In genomic region chr10:48737866-48738265, GRCh38 we compare ENCODE assay signal across 20 cellular contexts. TPM values are rescaled to one million over a fixed set of nuclear protein-coding genes. Genes with fewer than 3 reads are reported as not detected.
A peak's percentile ranks its signal among the peaks of the same experiment; 100 is the strongest.
DNase-seq lines count a peak whose midpoint lies in the region; ATAC-seq, FAIRE-seq and TF ChIP-seq lines count a peak whose summit lies in the region.
"Had no signal": no experiment of that assay in that cellular context is flagged by ENCODE, and none has a peak within 500 bp of the region (broad histone marks: within the 10 kb centered on the region; RNA-seq: fewer than 3 reads in every experiment).

No MANE protein-coding gene starts in this region.

- H3K27me3 Mint-ChIP-seq in stimulated activated memory B cell treated with anti-CD40 and anti-IgM and Interleukin-4, amounts not matched to agents 10 μg/mL and 1 μg/mL and 100 μg/mL, for 72 hours, result no peaks in the 10 kb centered on the region
- H3K27me3 Mint-ChIP-seq: B cell had no signal

- H3K4me2 ChIP-seq in Karpas-422 (ENCODE audit: low read depth, low read length, poor library complexity, severe bottlenecking) (no peak overlapping the region), keratinocyte (ENCODE audit: control insufficient read depth, extremely low read depth, insufficient read depth, low read depth, low read length) (no peak overlapping the region)
- H3K4me2 ChIP-seq: BLaER1 treated with 17β-estradiol and CSF1 and Interleukin-3, amounts not matched to agents 10 nM and 100 nM had no signal

- H3K9ac ChIP-seq in Karpas-422 (ENCODE audit: low read length) (no peak overlapping the region), keratinocyte (ENCODE audit: control insufficient read depth, extremely low read depth, insufficient read depth, low read length) (no peak overlapping the region)
- H3K9ac ChIP-seq: BLaER1 treated with 17β-estradiol and CSF1 and Interleukin-3, amounts not matched to agents 10 nM and 100 nM had no signal

- H3K4me1 ChIP-seq in Karpas-422 (ENCODE audit: low read length) (0 out of 2 replicates have a peak, but pooled peaks cover 2% of the 10 kb centered on the region), keratinocyte (ENCODE audit: control insufficient read depth, extremely low read depth, insufficient read depth, low read length) (no peaks in the 10 kb centered on the region), right atrium auricular region (no peaks in the 10 kb centered on the region)
- H3K4me1 ChIP-seq: BLaER1 treated with 17β-estradiol and CSF1 and Interleukin-3, amounts not matched to agents 10 nM and 100 nM had no signal

- peaks cover 81% of the 10 kb centered on the region for H3K36me3 ChIP-seq in Karpas-422 (ENCODE audit: insufficient read depth, low read length)
- no peaks in the 10 kb centered on the region for H3K36me3 ChIP-seq in keratinocyte (ENCODE audit: control insufficient read depth in 2 of 2, extremely low read depth in 1 of 2, insufficient read depth in 2 of 2, low read length in 2 of 2)
- H3K36me3 ChIP-seq in right atrium auricular region, result no peaks in the 10 kb centered on the region

- H3K27ac Mint-ChIP-seq in stimulated activated memory B cell treated with anti-CD40 and anti-IgM and Interleukin-4, amounts not matched to agents 10 μg/mL and 1 μg/mL and 100 μg/mL, for 72 hours, result peak overlapping the region; percentile 2
- H3K27ac Mint-ChIP-seq: CD8-positive, alpha-beta T cell; H9 had no signal

- FAIRE-seq in keratinocyte (lab: Jason Lieb, UNC), result peak; percentile 29
- FAIRE-seq: GM12878, H1 had no signal

- H3K79me2 ChIP-seq in Karpas-422 (ENCODE audit: low read length), result peaks cover 46% of the 10 kb centered on the region
- no peaks in the 10 kb centered on the region for H3K79me2 ChIP-seq in keratinocyte (ENCODE audit: control insufficient read depth, insufficient read depth, low read length)

- H3K27me3 ChIP-seq in Karpas-422 (ENCODE audit: low read length) (no peaks in the 10 kb centered on the region), keratinocyte (ENCODE audit: control insufficient read depth, extremely low read depth, insufficient read depth, low read length) (no peaks in the 10 kb centered on the region), right atrium auricular region (no peaks in the 10 kb centered on the region)
- H3K27me3 ChIP-seq: BLaER1 treated with 17β-estradiol and CSF1 and Interleukin-3, amounts not matched to agents 10 nM and 100 nM had no signal

- no peaks in the 10 kb centered on the region for H3K9me2 ChIP-seq in Karpas-422 (replicated peaks; ENCODE audit: insufficient read depth, low read length)

- H3K4me1 Mint-ChIP-seq in stimulated activated memory B cell treated with anti-CD40 and anti-IgM and Interleukin-4, amounts not matched to agents 10 μg/mL and 1 μg/mL and 100 μg/mL, for 72 hours, result peaks cover 14% of the 10 kb centered on the region

- dilution Hi-C loops in keratinocyte (cut with MboI; ENCODE audit: extremely low pct_ligation_motif_present, low sequenced_read_pairs), result no loop called here

- H3K9me3 ChIP-seq in Karpas-422 (ENCODE audit: low read length) (no peaks in the 10 kb centered on the region), keratinocyte (ENCODE audit: control insufficient read depth, low read depth, low read length) (no peaks in the 10 kb centered on the region), right atrium auricular region (no peaks in the 10 kb centered on the region)
- H3K9me3 ChIP-seq: BLaER1 treated with 17β-estradiol and CSF1 and Interleukin-3, amounts not matched to agents 10 nM and 100 nM had no signal

- 0 out of 2 replicates have a peak overlapping the region, but pooled peaks have one; percentile 15 for H3K27ac ChIP-seq in Karpas-422 (ENCODE audit: low read length)
- no peak overlapping the region for H3K27ac ChIP-seq in keratinocyte (ENCODE audit: control insufficient read depth, insufficient read depth, low read length)
- no peak overlapping the region for H3K27ac ChIP-seq in right atrium auricular region
- H3K27ac ChIP-seq: BLaER1 treated with 17β-estradiol and CSF1 and Interleukin-3, amounts not matched to agents 10 nM and 100 nM; HL-60 had no signal

- no peaks in the 10 kb centered on the region for H4K20me1 ChIP-seq in Karpas-422 (ENCODE audit: insufficient read depth, low read depth, low read length)
- H4K20me1 ChIP-seq in keratinocyte (ENCODE audit: control insufficient read depth, extremely low read depth, insufficient read depth, low read length), result no peaks in the 10 kb centered on the region

- DNase-seq in Karpas-422, result no peak
- peak; percentile 8 for DNase-seq in ecto neural progenitor cell (ENCODE audit: low spot score)
- peak; percentile 1 for DNase-seq in keratinocyte (ENCODE audit: low read depth, low spot score)
- DNase-seq in right atrium auricular region (ENCODE audit: low spot score), result no peak
- no peak for DNase-seq in middle frontal gyrus (ENCODE audit: extremely low spot score, low spot score)
- DNase-seq: CD8-positive, alpha-beta T cell; DMS 273 treated with DMSO at 0.1 percent for 48 hours; DMS53; DND-41; EL; H9 had no signal

- H3K4me3 ChIP-seq in Karpas-422 (ENCODE audit: low read length), result no peak overlapping the region
- no peak overlapping the region for H3K4me3 ChIP-seq in keratinocyte (ENCODE audit: control insufficient read depth in 2 of 3, extremely low read depth in 1 of 3, insufficient read depth in 2 of 3, low read depth in 1 of 3, low read length in 3 of 3)
- no peak overlapping the region for H3K4me3 ChIP-seq in right atrium auricular region
- H3K4me3 ChIP-seq: BLaER1 treated with 17β-estradiol and CSF1 and Interleukin-3, amounts not matched to agents 10 nM and 100 nM; GM12878 had no signal

- no peak overlapping the region for H2AFZ ChIP-seq in Karpas-422 (ENCODE audit: low read length)
- no peak overlapping the region for H2AFZ ChIP-seq in keratinocyte (ENCODE audit: control insufficient read depth, low read length)

- H3K4me3 Mint-ChIP-seq in stimulated activated memory B cell treated with anti-CD40 and anti-IgM and Interleukin-4, amounts not matched to agents 10 μg/mL and 1 μg/mL and 100 μg/mL, for 72 hours, result no peak overlapping the region
- H3K4me3 Mint-ChIP-seq: B cell; CD8-positive, alpha-beta T cell; H9 had no signal

- H3K9me3 Mint-ChIP-seq in stimulated activated memory B cell treated with anti-CD40 and anti-IgM and Interleukin-4, amounts not matched to agents 10 μg/mL and 1 μg/mL and 100 μg/mL, for 72 hours, result no peaks in the 10 kb centered on the region
- H3K9me3 Mint-ChIP-seq: CD8-positive, alpha-beta T cell; H9 had no signal

- H3K9me1 ChIP-seq in keratinocyte (ENCODE audit: control insufficient read depth, extremely low read depth, insufficient read depth, low read length), result no peaks in the 10 kb centered on the region

- peaks cover 84% of the 10 kb centered on the region for H3K36me3 Mint-ChIP-seq in stimulated activated memory B cell treated with anti-CD40 and anti-IgM and Interleukin-4, amounts not matched to agents 10 μg/mL and 1 μg/mL and 100 μg/mL, for 72 hours
- H3K36me3 Mint-ChIP-seq: CD8-positive, alpha-beta T cell had no signal

- ATAC-seq in stimulated activated memory B cell treated with anti-CD40 and anti-IgM and Interleukin-4, amounts not matched to agents 10 μg/mL and 1 μg/mL and 100 μg/mL, for 72 hours, result no peak
- ATAC-seq in HG02798 (IDR thresholded peaks at IDR 0.05; ENCODE audit: poor library complexity, unreplicated experiment), result no peak
- ATAC-seq: CD8-positive, alpha-beta T cell; GM12878 had no signal

- TF ChIP-seq CTCF in keratinocyte (optimal IDR thresholded peaks at IDR 0.05 in 1 of 3, IDR thresholded peaks at IDR 0.05 in 1 of 3, conservative IDR thresholded peaks at IDR 0.05 in 1 of 3; ENCODE audit: extremely low read depth in 1 of 3, insufficient read depth in 2 of 3, low read length in 3 of 3) (no peak), right atrium auricular region (IDR thresholded peaks at IDR 0.05) (no peak)

RNA-seq across cellular contexts. Expression of gene WDFY4, which starts 53.2 kb away (rescaled TPM):
- total RNA-seq in Karpas-422 (2014; rRNA removed; shearing (Covaris generic); ENCODE audit: low replicate concordance), result 144 and 181 TPM in 2 replicates
- polyA plus RNA-seq in keratinocyte, result 0.02 to 0.04 TPM (median 0.04 TPM) in 3 replicates
- not detected for polyA plus RNA-seq in keratinocyte (2011; ENCODE audit: low read depth)
- polyA plus RNA-seq in keratinocyte (2011; cell fraction: cytosol; rRNA removed), result not detected in 2 replicates
- not detected in 2 replicates for polyA plus RNA-seq in keratinocyte (2011; cell fraction: nucleus; rRNA removed)
- not detected in 2 replicates for polyA plus RNA-seq in keratinocyte (2012; ENCODE audit: low replicate concordance)
- polyA minus RNA-seq in keratinocyte, result not detected in 3 replicates
- polyA minus RNA-seq in keratinocyte (2011; cell fraction: cytosol; rRNA and poly(A)+ RNA removed), result not detected
- polyA minus RNA-seq in keratinocyte (2011; cell fraction: nucleus; rRNA and poly(A)+ RNA removed), result not detected in 2 replicates
- total RNA-seq in right atrium auricular region, result 1 to 10 TPM in 1 of 2 donors, under 1 TPM in 1; 0.70 to 2.0 TPM
- total RNA-seq: A172, G401, H1, H9 had no signal
- polyA plus RNA-seq: H1 had no signal

Comparison
In these comparisons a context has a peak if more than half of its experiments do, and no peak if none do; other contexts are left out.
1. DNase-seq: peak in ecto neural progenitor cell (single experiment) and keratinocyte (single experiment); none in Karpas-422 (single experiment), right atrium auricular region (single experiment) and middle frontal gyrus (single experiment).
2. RNA of gene WDFY4, which starts 53.2 kb away (total RNA-seq): 144 to 181 TPM in Karpas-422; 0.70 to 2.0 TPM in right atrium auricular region; every median in the first group is over 10 times any median in the second.